8 cellular contexts compared by ENCODE assay signal in the genomic region with DNA sequence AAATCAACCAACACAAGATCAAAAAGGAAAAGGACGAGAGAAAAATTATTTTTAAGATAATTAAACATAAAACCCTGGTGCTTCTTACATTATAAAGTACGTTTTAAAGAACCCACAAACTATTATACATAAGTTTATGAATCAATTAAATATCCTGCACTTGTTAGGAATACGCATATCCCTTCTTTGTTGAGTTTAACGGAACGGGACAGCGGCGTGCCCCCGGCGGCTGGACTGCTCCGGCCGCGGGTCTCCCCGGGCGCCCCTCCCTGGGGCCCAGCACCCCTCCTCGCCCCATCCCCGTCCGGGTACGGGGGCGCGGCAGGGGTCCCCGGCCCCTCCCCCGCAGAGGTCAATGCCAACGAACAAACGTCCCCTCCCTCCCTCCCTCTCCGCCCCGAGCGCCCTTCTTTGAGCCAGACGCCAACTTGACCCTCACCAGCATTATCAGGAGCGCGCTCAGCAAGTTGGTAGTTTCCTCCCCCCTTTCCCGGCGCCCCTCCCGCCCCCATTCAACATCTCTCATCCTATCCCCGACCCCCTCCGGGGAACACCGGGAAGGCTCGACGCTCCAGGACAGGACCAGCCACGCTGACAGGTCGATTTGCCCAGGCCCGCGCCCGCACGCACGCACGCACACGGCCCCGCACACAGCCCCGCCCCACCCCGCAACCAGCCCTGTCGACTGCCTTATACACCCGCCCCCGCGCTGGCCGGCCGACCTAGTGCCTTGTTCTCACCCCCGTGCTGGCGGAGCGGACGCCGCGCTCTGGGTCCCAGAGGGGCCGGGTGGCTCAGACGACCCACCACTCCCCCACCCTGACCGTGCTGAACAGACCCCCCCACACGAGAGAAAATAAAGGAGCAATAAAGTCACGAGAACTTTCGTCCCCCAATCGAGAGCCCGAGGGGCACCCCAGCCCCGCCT. TPM values are rescaled to one million over a fixed set of nuclear protein-coding genes. Genes with fewer than 3 reads are reported as not detected.
DNase-seq lines count a peak whose midpoint lies in the region; ATAC-seq and TF ChIP-seq lines count a peak whose summit lies in the region.

No MANE protein-coding gene starts in this region.

- no peak for ATAC-seq in body of pancreas
- ATAC-seq in HG02981 (IDR thresholded peaks at IDR 0.05; ENCODE audit: unreplicated experiment): no peak

- H3K27me3 Mint-ChIP-seq in Calu3 (ENCODE audit: unreplicated experiment) (no peaks in the 10 kb centered on the region), endothelial cell (ENCODE audit: unreplicated experiment) (peaks cover 13% of the 10 kb centered on the region)

- H3K4me2 ChIP-seq in parathyroid adenoma (ENCODE audit: low read length): peak overlapping the region; percentile 22

- no peak overlapping the region for H3K4me3 ChIP-seq in parathyroid adenoma (ENCODE audit: low read depth, low read length)
- no peak overlapping the region for H3K4me3 ChIP-seq in body of pancreas

- H3K4me1 ChIP-seq in parathyroid adenoma: peaks cover 3% of the 10 kb centered on the region
- peaks cover 23% of the 10 kb centered on the region for H3K4me1 ChIP-seq in body of pancreas

- CTCF ChIA-PET in Calu3 (lab: Charles Lee): no interaction called here
- CTCF ChIA-PET in RWPE1 (lab: Yijun Ruan, JAX): interaction anchor here (0.6 kb wide), 1 partner anchor 66 kb away, joined by 3 read pairs; no protein-coding TSS in a partner anchor

- TF ChIP-seq POLR2A in body of pancreas (IDR thresholded peaks at IDR 0.05): no peak

- H3K27ac Mint-ChIP-seq in Calu3 (ENCODE audit: unreplicated experiment): no peak overlapping the region
- H3K27ac Mint-ChIP-seq in endothelial cell (ENCODE audit: unreplicated experiment): peak overlapping the region; percentile 65

- TF ChIP-seq CTCF in Calu3 (IDR thresholded peaks at IDR 0.05; ENCODE audit: unreplicated experiment) (no peak), RWPE1 (conservative IDR thresholded peaks at IDR 0.05; ENCODE audit: low read depth) (no peak), endothelial cell (IDR thresholded peaks at IDR 0.05; ENCODE audit: unreplicated experiment) (no peak), parathyroid adenoma (IDR thresholded peaks at IDR 0.05) (no peak), GM10266 (IDR thresholded peaks at IDR 0.05; ENCODE audit: control insufficient read depth, insufficient read depth, low read depth, missing control alignments) (no peak), body of pancreas (IDR thresholded peaks at IDR 0.05) (no peak)

- H3K4me1 Mint-ChIP-seq in Calu3 (ENCODE audit: low read depth, unreplicated experiment): no peaks in the 10 kb centered on the region
- peaks cover 26% of the 10 kb centered on the region for H3K4me1 Mint-ChIP-seq in endothelial cell (ENCODE audit: unreplicated experiment)

- H3K9me3 Mint-ChIP-seq in Calu3 (ENCODE audit: low read depth, unreplicated experiment) (no peaks in the 10 kb centered on the region), endothelial cell (ENCODE audit: unreplicated experiment) (no peaks in the 10 kb centered on the region)

- DNase-seq in Calu3: peak; percentile 24
- DNase-seq in RWPE1 (ENCODE audit: low spot score): no peak
- DNase-seq in endothelial cell (ENCODE audit: low spot score): peak; percentile 47
- DNase-seq in COLO829 (ENCODE audit: low spot score): no peak
- no peak for DNase-seq in GM10266 (ENCODE audit: extremely low spot score)
- no peak for DNase-seq in body of pancreas

- BruUV-seq in Calu3 (replicated peaks; lab: Mats Ljungman, UMichigan): TSS peak; percentile 23

- intact Hi-C loops in Calu3 (cut with micrococcal nuclease; ENCODE audit: unreplicated experiment): no loop called here
- intact Hi-C loops in body of pancreas (cut with DNase I): loop anchor here (5.0 kb wide), 1 partner anchor 120 kb away; no protein-coding TSS in a partner anchor

- POLR2A ChIA-PET in RWPE1 (lab: Yijun Ruan, JAX; ENCODE audit: low non-redundant PET): no interaction called here

- H3K9ac ChIP-seq in parathyroid adenoma: no peak overlapping the region

- H3K36me3 ChIP-seq in parathyroid adenoma (ENCODE audit: control insufficient read depth, insufficient read depth, low read length): no peaks in the 10 kb centered on the region
- no peaks in the 10 kb centered on the region for H3K36me3 ChIP-seq in body of pancreas (replicated peaks in 1 of 2; ENCODE audit: insufficient read depth in 1 of 2, low read depth in 2 of 2)

- H3K36me3 Mint-ChIP-seq in Calu3 (ENCODE audit: insufficient read depth, unreplicated experiment) (peaks cover 24% of the 10 kb centered on the region), endothelial cell (ENCODE audit: low read depth, unreplicated experiment) (peaks cover 14% of the 10 kb centered on the region)

- H3K27me3 ChIP-seq in parathyroid adenoma (ENCODE audit: control insufficient read depth, insufficient read depth, low read length) (no peaks in the 10 kb centered on the region), body of pancreas (peaks cover 0 to 10% of the 10 kb centered on the region in 2 donors)

- no peaks in the 10 kb centered on the region for H3K79me2 ChIP-seq in parathyroid adenoma

- no peak overlapping the region for H2AFZ ChIP-seq in parathyroid adenoma

- H3K27ac ChIP-seq in RWPE1: peak overlapping the region; percentile 16
- no peak overlapping the region for H3K27ac ChIP-seq in parathyroid adenoma
- H3K27ac ChIP-seq in body of pancreas: peak overlapping the region in 1 of 4 donors; percentile 78

- H3K4me3 Mint-ChIP-seq in Calu3 (ENCODE audit: low read depth, unreplicated experiment) (peak overlapping the region; percentile 61), endothelial cell (ENCODE audit: unreplicated experiment) (peak overlapping the region; percentile 83)

- H3K9me3 ChIP-seq in parathyroid adenoma (ENCODE audit: control insufficient read depth, low read length) (no peaks in the 10 kb centered on the region), body of pancreas (no peaks in the 10 kb centered on the region)

- WGBS in body of pancreas, 2 donors: 11 to 24% methylated on average over 27 to 69 of the region's 71 CpGs

RNA-seq across cellular contexts. Expression of a gene that starts 5.1 kb away (rescaled TPM):
- total RNA-seq in Calu3 (2022) (0.32 TPM in 1 of 2 replicates, not detected in the other), endothelial cell (ENCODE audit: unreplicated experiment) (68.6 TPM), body of pancreas (1 to 10 TPM; 3.4 to 6.9 TPM)

RNA-seq across cellular contexts. Expression of a gene that starts 18.9 kb away (rescaled TPM):
- total RNA-seq in Calu3 (2022) (36.5 and 40.2 TPM in 2 replicates), endothelial cell (ENCODE audit: unreplicated experiment) (54.2 TPM), body of pancreas (10 to 100 TPM; 21.5 to 36.3 TPM)

RNA-seq across cellular contexts. Expression of a gene that starts 20.5 kb away (rescaled TPM):
- 80.9 and 83.1 TPM in 2 replicates for total RNA-seq in Calu3 (2022)
- total RNA-seq in endothelial cell (ENCODE audit: unreplicated experiment): 112 TPM
- 10 to 100 TPM in 1 of 2 donors, 1 to 10 TPM in 1; 6.0 to 15.5 TPM for total RNA-seq in body of pancreas

RNA-seq across cellular contexts. Expression of a gene that starts 52.6 kb away (rescaled TPM):
- total RNA-seq in Calu3 (2022) (52.3 and 52.7 TPM in 2 replicates), endothelial cell (ENCODE audit: unreplicated experiment) (31.8 TPM), body of pancreas (10 to 100 TPM; 54.2 to 65.3 TPM)

RNA-seq across cellular contexts. Expression of a gene that starts 52.6 kb away (rescaled TPM):
- total RNA-seq in Calu3 (2022): 96.3 and 108 TPM in 2 replicates
- 115 TPM for total RNA-seq in endothelial cell (ENCODE audit: unreplicated experiment)
- total RNA-seq in body of pancreas: 100 to 1,000 TPM; 162 to 857 TPM

Comparison
In these comparisons a context has a peak if more than half of its experiments do, and no peak if none do; other contexts are left out.
1. DNase-seq: peak in Calu3 (single experiment) and endothelial cell (single experiment); none in RWPE1 (single experiment), COLO829 (single experiment), GM10266 (single experiment) and body of pancreas (0 of 4).